In genomic region chr13:41462427-41462826, GRCh38 we compare ENCODE assay signal across 11 cellular contexts. TPM values are rescaled to one million over a fixed set of nuclear protein-coding genes. Genes with fewer than 3 reads are reported as not detected.
DNase-seq lines count a peak whose midpoint lies in the region; ATAC-seq and TF ChIP-seq lines count a peak whose summit lies in the region.
"Had no signal": no experiment of that assay in that cellular context is flagged by ENCODE, and none has a peak within 500 bp of the region (broad histone marks: within the 10 kb centered on the region; RNA-seq: fewer than 3 reads in every experiment).

No MANE protein-coding gene starts in this region.

- H3F3A ChIP-seq in SU-DHL-6 (ENCODE audit: insufficient read depth), result peaks cover 78% of the 10 kb centered on the region

- H4K20me1 ChIP-seq in SU-DHL-6 (ENCODE audit: low read depth, low read length), result no peaks in the 10 kb centered on the region

- peaks cover 12% of the 10 kb centered on the region for H3K36me3 ChIP-seq in SU-DHL-6 (ENCODE audit: low read length)
- peaks cover 28% of the 10 kb centered on the region for H3K36me3 ChIP-seq in effector memory CD4-positive, alpha-beta T cell (ENCODE audit: control insufficient read depth, insufficient read depth, low read length)

- H3K27ac ChIP-seq in SU-DHL-6 (ENCODE audit: low read depth, low read length), result peak overlapping the region; percentile 88
- H3K27ac ChIP-seq in effector memory CD4-positive, alpha-beta T cell (ENCODE audit: insufficient read depth, low read length, poor library complexity, severe bottlenecking), result peak overlapping the region; percentile 91

- TF ChIP-seq CTCF in SU-DHL-6 (IDR thresholded peaks at IDR 0.05; ENCODE audit: insufficient read depth, low read length, poor library complexity, severe bottlenecking), result no peak
- TF ChIP-seq CTCF in osteocyte (IDR thresholded peaks at IDR 0.05), result no peak

- peak overlapping the region; percentile 98 for H3K4me2 ChIP-seq in SU-DHL-6 (ENCODE audit: low read depth, low read length, poor library complexity, severe bottlenecking)

- H3K4me3 Mint-ChIP-seq in activated T-cell treated with anti-CD3 and anti-CD28 coated beads, Interleukin-2, amount 50 U/mL, for 4 hours, result peak overlapping the region; percentile 74
- peak overlapping the region; percentile 77 to 83 for H3K4me3 Mint-ChIP-seq in stimulated activated naive CD8-positive, alpha-beta T cell treated with anti-CD3 and anti-CD28 coated beads, Interleukin-15, amount 100 ng/mL, for 72 hours
- no peak overlapping the region for H3K4me3 Mint-ChIP-seq in osteocyte (ENCODE audit: unreplicated experiment)

- H3K27me3 Mint-ChIP-seq in activated T-cell treated with anti-CD3 and anti-CD28 coated beads, Interleukin-2, amount 50 U/mL, for 4 hours (ENCODE audit: low read depth), result no peaks in the 10 kb centered on the region
- no peaks in the 10 kb centered on the region for H3K27me3 Mint-ChIP-seq in stimulated activated naive CD8-positive, alpha-beta T cell treated with anti-CD3 and anti-CD28 coated beads, Interleukin-15, amount 100 ng/mL, for 72 hours
- peaks cover 37% of the 10 kb centered on the region for H3K27me3 Mint-ChIP-seq in osteocyte (ENCODE audit: unreplicated experiment)

- peaks cover 65% of the 10 kb centered on the region for H3K79me2 ChIP-seq in SU-DHL-6 (ENCODE audit: insufficient read depth, low read length)

- peak overlapping the region; percentile 7 to 92 for H3K27ac Mint-ChIP-seq in stimulated activated naive CD8-positive, alpha-beta T cell treated with anti-CD3 and anti-CD28 coated beads, Interleukin-15, amount 100 ng/mL, for 72 hours
- no peak overlapping the region for H3K27ac Mint-ChIP-seq in osteocyte (ENCODE audit: unreplicated experiment)

- no peaks in the 10 kb centered on the region for H3K9me3 Mint-ChIP-seq in activated T-cell treated with anti-CD3 and anti-CD28 coated beads, Interleukin-2, amount 50 U/mL, for 4 hours
- H3K9me3 Mint-ChIP-seq in stimulated activated naive CD8-positive, alpha-beta T cell treated with anti-CD3 and anti-CD28 coated beads, Interleukin-15, amount 100 ng/mL, for 72 hours, result no peaks in the 10 kb centered on the region
- no peaks in the 10 kb centered on the region for H3K9me3 Mint-ChIP-seq in osteocyte (ENCODE audit: unreplicated experiment)

- H3K4me3 ChIP-seq in SU-DHL-6 (ENCODE audit: insufficient read depth, low read length, poor library complexity, severe bottlenecking), result peak overlapping the region; percentile 37
- H3K4me3 ChIP-seq in effector memory CD4-positive, alpha-beta T cell (ENCODE audit: insufficient read depth, low read depth, low read length, poor library complexity, severe bottlenecking), result peak overlapping the region; percentile 93

- no peaks in the 10 kb centered on the region for H3K9me3 ChIP-seq in SU-DHL-6 (ENCODE audit: insufficient read depth, low read length)
- no peaks in the 10 kb centered on the region for H3K9me3 ChIP-seq in effector memory CD4-positive, alpha-beta T cell (ENCODE audit: control insufficient read depth, low read length)

- H3K36me3 Mint-ChIP-seq in activated T-cell treated with anti-CD3 and anti-CD28 coated beads, Interleukin-2, amount 50 U/mL, for 4 hours (ENCODE audit: insufficient read depth), result peaks cover 55% of the 10 kb centered on the region
- H3K36me3 Mint-ChIP-seq in osteocyte (ENCODE audit: unreplicated experiment), result no peaks in the 10 kb centered on the region

- no peaks in the 10 kb centered on the region for H3K27me3 ChIP-seq in SU-DHL-6 (ENCODE audit: low read length)
- no peaks in the 10 kb centered on the region for H3K27me3 ChIP-seq in effector memory CD4-positive, alpha-beta T cell (replicated peaks; ENCODE audit: control insufficient read depth, insufficient read depth, low read length, poor library complexity, severe bottlenecking)

- H2AFZ ChIP-seq in SU-DHL-6 (ENCODE audit: low read depth, low read length, severe bottlenecking), result no peak overlapping the region

- peaks cover 83% of the 10 kb centered on the region for H3K4me1 Mint-ChIP-seq in activated T-cell treated with anti-CD3 and anti-CD28 coated beads, Interleukin-2, amount 50 U/mL, for 4 hours (ENCODE audit: low read depth)
- peaks cover 84% of the 10 kb centered on the region for H3K4me1 Mint-ChIP-seq in stimulated activated naive CD8-positive, alpha-beta T cell treated with anti-CD3 and anti-CD28 coated beads, Interleukin-15, amount 100 ng/mL, for 72 hours
- H3K4me1 Mint-ChIP-seq in osteocyte (ENCODE audit: unreplicated experiment), result peaks cover 3% of the 10 kb centered on the region

- ATAC-seq in activated T-cell treated with anti-CD3 and anti-CD28 coated beads, Interleukin-2, amount 50 U/mL, for 4 hours, result no peak
- no peak for ATAC-seq in stimulated activated naive CD8-positive, alpha-beta T cell treated with anti-CD3 and anti-CD28 coated beads, Interleukin-15, amount 100 ng/mL, for 72 hours
- no peak for ATAC-seq in HG02885 (IDR thresholded peaks at IDR 0.05; ENCODE audit: poor library complexity, unreplicated experiment)
- ATAC-seq: esophagus mucosa had no signal

- no peak for DNase-seq in activated T-cell treated with anti-CD3 and anti-CD28 coated beads, Interleukin-2, amount 50 U/mL, for 4 hours
- no peak for DNase-seq in activated T-cell treated with anti-CD3 and anti-CD28 coated beads, Interleukin-2, amount 50 U/mL, for 48 hours
- no peak for DNase-seq in effector memory CD4-positive, alpha-beta T cell
- DNase-seq in stimulated activated naive CD8-positive, alpha-beta T cell treated with anti-CD3 and anti-CD28 coated beads, Interleukin-15, amount 100 ng/mL, for 72 hours, result no peak
- no peak for DNase-seq in osteocyte (ENCODE audit: extremely low spot score, unreplicated experiment)
- no peak for DNase-seq in LoVo (ENCODE audit: low spot score)
- DNase-seq: ACHN, NCI-H2171 treated with DMSO at 0.1 percent for 48 hours had no signal

- H3K9me2 ChIP-seq in SU-DHL-6 (replicated peaks; ENCODE audit: insufficient read depth, low read length), result no peaks in the 10 kb centered on the region

- H3K9ac ChIP-seq in SU-DHL-6 (ENCODE audit: low read length), result peak overlapping the region; percentile 45

- peaks cover 69% of the 10 kb centered on the region for H3K4me1 ChIP-seq in effector memory CD4-positive, alpha-beta T cell (ENCODE audit: control insufficient read depth, insufficient read depth, low read length, poor library complexity, severe bottlenecking)

RNA-seq across cellular contexts. Expression of gene RGCC, which starts 5.1 kb away (rescaled TPM):
- total RNA-seq in activated T-cell treated with anti-CD3 and anti-CD28 coated beads, Interleukin-2, amount 50 U/mL, for 4 hours, result 100 to 1,000 TPM; 163 to 216 (median 185) TPM
- total RNA-seq in osteocyte, result 1.3 and 1.6 TPM in 2 replicates

Comparison
In these comparisons a context has a peak if more than half of its experiments do, and no peak if none do; other contexts are left out.
1. RNA of gene RGCC, which starts 5.1 kb away (total RNA-seq): 163 to 216 TPM in activated T-cell treated with anti-CD3 and anti-CD28 coated beads, Interleukin-2, amount 50 U/mL, for 4 hours; 1.3 to 1.6 TPM in osteocyte; every median in the first group is over 10 times any median in the second.